ENCODE assay signal across 31 cellular contexts in the genomic region with DNA sequence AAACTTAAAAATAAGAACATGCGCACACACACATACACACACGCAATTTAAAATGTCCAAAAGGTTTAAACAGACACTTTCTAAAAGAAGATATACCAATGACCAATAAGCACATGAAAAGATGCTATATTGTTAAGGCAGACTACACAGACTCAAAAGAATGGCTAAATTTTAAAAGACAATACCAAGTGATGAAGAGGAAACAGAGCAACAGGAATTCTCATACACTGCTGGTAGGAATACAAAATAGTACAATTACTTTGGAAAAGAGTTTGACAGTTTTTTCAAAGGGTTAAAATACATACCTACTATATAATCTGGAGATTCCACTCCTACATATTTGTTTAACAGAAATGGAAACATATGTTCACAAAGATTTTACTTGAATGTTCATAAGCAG.
DNase-seq lines count a peak whose midpoint lies in the region; ATAC-seq, FAIRE-seq and TF ChIP-seq lines count a peak whose summit lies in the region.
"Had no signal": no experiment of that assay in that cellular context is flagged by ENCODE, and none has a peak within 500 bp of the region (broad histone marks: within the 10 kb centered on the region; RNA-seq: fewer than 3 reads in every experiment).

No MANE protein-coding gene starts in this region.

- in situ Hi-C loops in HepG2 (cut with HindIII; ENCODE audit: extremely low pct_ligation_motif_present, low pct_unique_long_range_greater_than_20kb) (no loop called here), K562 (cut with MboI) (no loop called here)

- TF ChIP-seq RAD21 in HepG2 (CRISPR knock-in tag; IDR thresholded peaks at IDR 0.05) = no peak
- no peak for TF ChIP-seq RAD21 in K562 (CRISPR knock-in tag; conservative IDR thresholded peaks at IDR 0.05 in 1 of 2, IDR thresholded peaks at IDR 0.05 in 1 of 2)

- ATAC-seq in HepG2 (no peak), right lobe of liver (no peak), K562 (no peak)
- ATAC-seq: A549; CD8-positive, alpha-beta T cell had no signal

- POLR2A ChIA-PET in HepG2 (lab: Yijun Ruan, JAX) = no interaction called here
- POLR2A ChIA-PET in K562 (lab: Yijun Ruan, JAX) = no interaction called here

- H3K4me1 ChIP-seq in HepG2 (ENCODE audit: insufficient read depth, low read length) = no peaks in the 10 kb centered on the region
- no peaks in the 10 kb centered on the region for H3K4me1 ChIP-seq in right lobe of liver
- H3K4me1 ChIP-seq in K562 (replicated peaks in 1 of 2; ENCODE audit: control insufficient read depth in 2 of 2, insufficient read depth in 2 of 2, low read length in 2 of 2) = no peaks in the 10 kb centered on the region
- H3K4me1 ChIP-seq: A549; BE2C; BLaER1; BLaER1 treated with 17β-estradiol and CSF1 and Interleukin-3, amounts not matched to agents 10 nM and 100 nM; Caco-2 had no signal

- 51% methylated on average over 2 of the region's 2 CpGs for WGBS in HepG2 (ENCODE audit: low lambda C conversion rate)
- 90% methylated on average over 2 of the region's 2 CpGs for WGBS in right lobe of liver (ENCODE audit: insufficient coverage, low coverage, low lambda C conversion rate, missing lambda C conversion rate)
- 85% methylated on average over 2 of the region's 2 CpGs for WGBS in K562 (ENCODE audit: insufficient coverage, low coverage, missing lambda C conversion rate)

- no peak overlapping the region for H3K27ac ChIP-seq in HepG2 (ENCODE audit: extremely low read length, insufficient read depth, low read length)
- no peak overlapping the region for H3K27ac ChIP-seq in right lobe of liver
- no peak overlapping the region for H3K27ac ChIP-seq in K562 (ENCODE audit: extremely low read depth, low read depth, low read length)
- H3K27ac ChIP-seq: 22Rv1; A549; BLaER1; BLaER1 treated with 17β-estradiol and CSF1 and Interleukin-3, amounts not matched to agents 10 nM and 100 nM; C4-2B had no signal

- H2AFZ ChIP-seq in HepG2 (ENCODE audit: low read length) = no peak overlapping the region
- no peak overlapping the region for H2AFZ ChIP-seq in K562 (ENCODE audit: low read depth, low read length)

- H3K27me3 ChIP-seq in HepG2 (ENCODE audit: control insufficient read depth in 1 of 2, insufficient read depth in 2 of 2, low read length in 2 of 2) = no peaks in the 10 kb centered on the region
- no peaks in the 10 kb centered on the region for H3K27me3 ChIP-seq in right lobe of liver
- H3K27me3 ChIP-seq in K562 (ENCODE audit: control insufficient read depth in 2 of 2, insufficient read depth in 2 of 2, low read length in 2 of 2) = no peaks in the 10 kb centered on the region
- H3K27me3 ChIP-seq: BE2C; BLaER1; BLaER1 treated with 17β-estradiol and CSF1 and Interleukin-3, amounts not matched to agents 10 nM and 100 nM had no signal

- TF ChIP-seq CTCF in HepG2 (CRISPR knock-in tag; IDR thresholded peaks at IDR 0.05) (no peak), right lobe of liver (IDR thresholded peaks at IDR 0.05) (no peak), K562 (IDR thresholded peaks at IDR 0.05 in 2 of 3, conservative IDR thresholded peaks at IDR 0.05 in 1 of 3; ENCODE audit: insufficient read depth in 2 of 3, low read depth in 1 of 3, low read length in 3 of 3) (no peak)

- BruUV-seq in HepG2 (replicated peaks; lab: Mats Ljungman, UMichigan) (no TSS peak), K562 (replicated peaks; lab: Mats Ljungman, UMichigan) (no TSS peak)

- FAIRE-seq in HepG2 (lab: Jason Lieb, UNC) (no peak), K562 (lab: Jason Lieb, UNC) (no peak)
- FAIRE-seq: A204.1, A549, D721Med had no signal

- DNase-seq in HepG2 (ENCODE audit: low spot score) (no peak), right lobe of liver (no peak), K562 (ENCODE audit: extremely low read depth in 1 of 4, low spot score in 3 of 4) (no peak), NCI-H2227 (lab: John Stamatoyannopoulos, UW; ENCODE audit: unreplicated experiment) (no peak)
- DNase-seq: 8988T; ACHN; AML-193; BE2C; C1 segment of cervical spinal cord; Caco-2; Calu3; CD4-positive, alpha-beta memory T cell; CD4-positive, alpha-beta T cell; CD4-positive, CD25-positive, alpha-beta regulatory T cell; CD8-positive, alpha-beta memory T cell; CD8-positive, alpha-beta T cell; COR-L47; DMS 273 treated with DMSO at 0.1 percent for 48 hours; DMS153; DMS53; DMS79; DMS79 treated with DMSO at 0.1 percent for 48 hours; DND-41; EL had no signal

- H3K4me2 ChIP-seq in HepG2 (ENCODE audit: low read depth, low read length) (no peak overlapping the region), K562 (ENCODE audit: insufficient read depth, low read length) (no peak overlapping the region)
- H3K4me2 ChIP-seq: A549; BLaER1; BLaER1 treated with 17β-estradiol and CSF1 and Interleukin-3, amounts not matched to agents 10 nM and 100 nM had no signal

- H3K36me3 ChIP-seq in HepG2 (replicated peaks in 1 of 2; ENCODE audit: control insufficient read depth in 1 of 2, insufficient read depth in 2 of 2, low read length in 2 of 2) (no peaks in the 10 kb centered on the region), right lobe of liver (no peaks in the 10 kb centered on the region), K562 (ENCODE audit: control insufficient read depth, insufficient read depth, low read length) (no peaks in the 10 kb centered on the region)
- H3K36me3 ChIP-seq: BE2C; BLaER1; BLaER1 treated with 17β-estradiol and CSF1 and Interleukin-3, amounts not matched to agents 10 nM and 100 nM had no signal

- H3K9me1 ChIP-seq in K562 (ENCODE audit: control insufficient read depth, insufficient read depth, low read length) = no peaks in the 10 kb centered on the region

- TF ChIP-seq EP300 in HepG2 (IDR thresholded peaks at IDR 0.05; ENCODE audit: low read depth in 2 of 2, low read length in 2 of 2) (no peak), HepG2 (CRISPR knock-in tag; IDR thresholded peaks at IDR 0.05; ENCODE audit: borderline replicate concordance) (no peak), K562 (IDR thresholded peaks at IDR 0.05; ENCODE audit: low read length) (no peak)

- H3K4me3 ChIP-seq in HepG2 (replicated peaks in 1 of 3; ENCODE audit: insufficient read depth in 1 of 3, low read depth in 2 of 3, low read length in 3 of 3) (no peak overlapping the region), right lobe of liver (no peak overlapping the region), K562 (no peak overlapping the region)
- H3K4me3 ChIP-seq: A549; BLaER1; BLaER1 treated with 17β-estradiol and CSF1 and Interleukin-3, amounts not matched to agents 10 nM and 100 nM had no signal

- intact Hi-C loops in HepG2 (cut with micrococcal nuclease; ENCODE audit: unreplicated experiment) = no loop called here
- intact Hi-C loops in right lobe of liver (cut with DNase I) = no loop called here
- intact Hi-C loops in K562 (cut with micrococcal nuclease) = no loop called here

- no peaks in the 10 kb centered on the region for H3K9me3 ChIP-seq in HepG2 (ENCODE audit: low read length)
- H3K9me3 ChIP-seq in right lobe of liver = no peaks in the 10 kb centered on the region
- H3K9me3 ChIP-seq in K562 (replicated peaks; ENCODE audit: control insufficient read depth, insufficient read depth, low read depth, low read length) = no peaks in the 10 kb centered on the region
- H3K9me3 ChIP-seq: A549; BE2C; BLaER1; BLaER1 treated with 17β-estradiol and CSF1 and Interleukin-3, amounts not matched to agents 10 nM and 100 nM; Caco-2 had no signal

- H3K9ac ChIP-seq in HepG2 (ENCODE audit: insufficient read depth, low read depth, low read length) (no peak overlapping the region), K562 (ENCODE audit: insufficient read depth in 1 of 2, low read depth in 2 of 2, low read length in 2 of 2) (no peak overlapping the region)
- H3K9ac ChIP-seq: BLaER1; BLaER1 treated with 17β-estradiol and CSF1 and Interleukin-3, amounts not matched to agents 10 nM and 100 nM had no signal

- H3K79me2 ChIP-seq in HepG2 (ENCODE audit: insufficient read depth, low read length) (no peaks in the 10 kb centered on the region), K562 (ENCODE audit: control insufficient read depth, insufficient read depth, low read length) (no peaks in the 10 kb centered on the region)

- TF ChIP-seq POLR2A in HepG2 (IDR thresholded peaks at IDR 0.05; ENCODE audit: insufficient read depth in 1 of 2, low read depth in 2 of 2, low read length in 2 of 2) = no peak
- TF ChIP-seq POLR2A in right lobe of liver (IDR thresholded peaks at IDR 0.05) = no peak
- no peak for TF ChIP-seq POLR2A in K562 (conservative IDR thresholded peaks at IDR 0.05)

- H4K20me1 ChIP-seq in HepG2 (ENCODE audit: insufficient read depth, low read length) (no peaks in the 10 kb centered on the region), K562 (replicated peaks; ENCODE audit: control insufficient read depth, insufficient read depth, low read length) (no peaks in the 10 kb centered on the region)
- H4K20me1 ChIP-seq: BLaER1; BLaER1 treated with 17β-estradiol and CSF1 and Interleukin-3, amounts not matched to agents 10 nM and 100 nM had no signal

- CTCF ChIA-PET in HepG2 (lab: Yijun Ruan, JAX; ENCODE audit: low intra/inter-chr PET ratio, low total read pairs) (no interaction called here), K562 (lab: Yijun Ruan, JAX; ENCODE audit: low intra/inter-chr PET ratio) (no interaction called here)

TF ChIP-seq in HepG2, 621 proteins besides CTCF, POLR2A, EP300 and RAD21:
- TF ChIP-seq ZBTB20 (CRISPR knock-in tag; IDR thresholded peaks at IDR 0.05; ENCODE audit: borderline replicate concordance, low read depth) (no peak), ZNF7 (CRISPR knock-in tag; IDR thresholded peaks at IDR 0.05) (peak; percentile 69; the same call in 1 of the 2 replicates), NONO (IDR thresholded peaks at IDR 0.05) (no peak), NONO (CRISPR knock-in tag; conservative IDR thresholded peaks at IDR 0.05) (no peak)

TF ChIP-seq in K562, 482 proteins besides CTCF, POLR2A, EP300 and RAD21:
- TF ChIP-seq RBBP5 (IDR thresholded peaks at IDR 0.05; ENCODE audit: borderline replicate concordance, insufficient read depth, low read length, poor library complexity, severe bottlenecking) (no peak), ZFP36 (IDR thresholded peaks at IDR 0.05; ENCODE audit: low read depth, low read length, partially characterized antibody) (peak; percentile 50), RBM25 (IDR thresholded peaks at IDR 0.05; ENCODE audit: low read depth, low read length, severe bottlenecking) (peak; percentile 76)
TF ChIP-seq in K562: peak in this region for 2.
